In the genomic region with DNA sequence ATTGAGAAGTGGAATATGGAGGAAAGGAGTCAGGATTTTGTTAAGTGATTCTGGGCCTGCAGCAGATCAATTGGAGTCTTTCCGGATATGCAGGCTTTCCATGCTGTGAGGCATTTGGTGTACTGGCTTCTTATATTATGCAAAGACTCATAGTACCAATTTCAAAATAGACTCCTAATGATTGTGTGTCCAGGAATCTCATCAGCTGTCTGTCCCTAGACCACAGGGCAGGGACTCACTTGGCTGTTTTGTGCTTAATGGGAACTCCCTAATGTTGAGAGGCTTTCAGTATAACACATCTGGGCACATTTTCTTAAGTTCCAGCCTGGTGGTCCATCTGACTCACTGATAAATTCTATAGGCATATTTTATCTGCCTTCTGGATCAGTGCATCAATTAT, we compare ENCODE assay signal across 21 cellular contexts.
DNase-seq lines count a peak whose midpoint lies in the region; ATAC-seq and TF ChIP-seq lines count a peak whose summit lies in the region.
"Had no signal": no experiment of that assay in that cellular context is flagged by ENCODE, and none has a peak within 500 bp of the region (broad histone marks: within the 10 kb centered on the region; RNA-seq: fewer than 3 reads in every experiment).

No MANE protein-coding gene starts in this region.

- TF ChIP-seq POLR2A in tibial nerve (IDR thresholded peaks at IDR 0.05) (no peak), prostate gland (IDR thresholded peaks at IDR 0.05) (no peak)

- H3K27ac ChIP-seq in SK-N-SH (ENCODE audit: low read depth in 2 of 2, low read length in 1 of 2) (no peak overlapping the region; a peak in 1 of 4 replicates), muscle layer of duodenum (ENCODE audit: low read length) (peak overlapping the region; percentile 1), tibial nerve (peak overlapping the region in 3 of 4 donors; percentile 48 to 97 (median 76)), prostate gland (no peak overlapping the region)
- H3K27ac ChIP-seq: colonic mucosa, epithelial cell of prostate had no signal

- no peak for TF ChIP-seq EP300 in SK-N-SH (IDR thresholded peaks at IDR 0.05; ENCODE audit: borderline replicate concordance in 1 of 2, low read depth in 1 of 2, low read length in 1 of 2)
- TF ChIP-seq EP300 in tibial nerve (IDR thresholded peaks at IDR 0.05) = no peak

- H3K4me2 ChIP-seq in SK-N-SH = no peak overlapping the region

- H3K79me2 ChIP-seq in SK-N-SH (ENCODE audit: insufficient read depth) = no peaks in the 10 kb centered on the region

- H3K27me3 ChIP-seq in SK-N-SH (ENCODE audit: insufficient read depth) (no peaks in the 10 kb centered on the region), muscle layer of duodenum (ENCODE audit: low read depth, low read length) (no peaks in the 10 kb centered on the region), tibial nerve (no peaks in the 10 kb centered on the region), prostate gland (replicated peaks; ENCODE audit: insufficient read depth) (no peaks in the 10 kb centered on the region)
- H3K27me3 ChIP-seq: ascending aorta, colonic mucosa, heart left ventricle, MG63 had no signal

- H3K36me3 ChIP-seq in SK-N-SH (replicated peaks in 1 of 2; ENCODE audit: control insufficient read depth in 1 of 2, insufficient read depth in 2 of 2, low read length in 1 of 2) (no peaks in the 10 kb centered on the region), muscle layer of duodenum (ENCODE audit: control insufficient read depth in 1 of 2, insufficient read depth in 2 of 2, low read length in 2 of 2) (no peaks in the 10 kb centered on the region), tibial nerve (no peaks in the 10 kb centered on the region), prostate gland (no peaks in the 10 kb centered on the region)
- H3K36me3 ChIP-seq: ascending aorta, colonic mucosa, heart left ventricle, MG63, thoracic aorta had no signal

- no peaks in the 10 kb centered on the region for H4K20me1 ChIP-seq in SK-N-SH (ENCODE audit: insufficient read depth)

- peaks cover 9% of the 10 kb centered on the region for H3F3A ChIP-seq in SK-N-SH (replicated peaks; ENCODE audit: insufficient read depth)

- 89% methylated on average over 1 of the region's 1 CpG for WGBS in SK-N-SH (ENCODE audit: low lambda C conversion rate)
- 74 to 96% methylated on average over 1 of the region's 1 CpG for WGBS in tibial nerve, 2 donors
- WGBS in prostate gland = 95% methylated on average over 1 of the region's 1 CpG

- CTCF ChIA-PET in SK-N-SH (lab: Yijun Ruan, JAX) = interaction anchor here (1.4 to 3.0 kb wide), 2 partner anchors 8 to 21 kb away, joined by 4 to 16 read pairs; no protein-coding TSS in a partner anchor

- H3K9me2 ChIP-seq in SK-N-SH = no peaks in the 10 kb centered on the region

- H3K9ac ChIP-seq in SK-N-SH = no peak overlapping the region

- H3K4me3 ChIP-seq in SK-N-SH (ENCODE audit: low read depth in 2 of 2, low read length in 1 of 2) = no peak overlapping the region
- H3K4me3 ChIP-seq in choroid plexus epithelial cell (ENCODE audit: low read depth, low read length) = no peak overlapping the region
- H3K4me3 ChIP-seq in muscle layer of duodenum (ENCODE audit: low read depth in 1 of 2, low read length in 2 of 2) = no peak overlapping the region
- no peak overlapping the region for H3K4me3 ChIP-seq in tibial nerve
- no peak overlapping the region for H3K4me3 ChIP-seq in prostate gland
- H3K4me3 ChIP-seq: ascending aorta, colonic mucosa, heart left ventricle, MG63, thoracic aorta had no signal

- H3K4me1 ChIP-seq in SK-N-SH (ENCODE audit: control insufficient read depth in 1 of 2, insufficient read depth in 2 of 2, low read depth in 1 of 2, low read length in 1 of 2) (peaks cover 4 to 8% of the 10 kb centered on the region in 2 experiments; a peak in 3 of 4 replicates), muscle layer of duodenum (ENCODE audit: control insufficient read depth in 1 of 2, insufficient read depth in 2 of 2, low read length in 2 of 2) (no peaks in the 10 kb centered on the region), tibial nerve (peaks cover 0 to 54% (median 12%) of the 10 kb centered on the region in 4 donors), prostate gland (replicated peaks) (no peaks in the 10 kb centered on the region)
- H3K4me1 ChIP-seq: colonic mucosa had no signal

- DNase-seq in SK-N-SH = no peak
- DNase-seq in choroid plexus epithelial cell (ENCODE audit: low read depth) = peak; percentile 42
- no peak for DNase-seq in tibial nerve (ENCODE audit: low spot score in 2 of 2)
- no peak for DNase-seq in stimulated activated CD4-positive, alpha-beta T cell treated with anti-CD3 and anti-CD28 coated beads, Interleukin-12 subunit alpha, Interleukin-12 subunit beta, amount 100 ng/mL, for 4 hours
- no peak for DNase-seq in NCI-H510A (lab: John Stamatoyannopoulos, UW)
- DNase-seq in prostate gland (ENCODE audit: low spot score) = no peak
- DNase-seq: 8988T; activated CD4-positive, alpha-beta T cell treated with anti-CD3 and anti-CD28 coated beads, Interleukin-2, amount 50 U/mL, for 4 hours; activated naive CD4-positive, alpha-beta T cell; activated T-cell treated with anti-CD3 and anti-CD28 coated beads for 4 hours; colonic mucosa; heart left ventricle; MG63; T-helper 1 cell had no signal

- TF ChIP-seq CTCF in SK-N-SH (IDR thresholded peaks at IDR 0.05) = no peak
- TF ChIP-seq CTCF in choroid plexus epithelial cell (conservative IDR thresholded peaks at IDR 0.05; ENCODE audit: low read depth, low read length) = no peak
- no peak for TF ChIP-seq CTCF in tibial nerve (IDR thresholded peaks at IDR 0.05)
- no peak for TF ChIP-seq CTCF in prostate gland (IDR thresholded peaks at IDR 0.05)

- ATAC-seq in SK-N-SH treated with all-trans-retinoic acid at 6 μM for 48 hours = no peak
- ATAC-seq: HepG2; natural killer cell treated with Interleukin-12 subunit alpha and Interleukin-12 subunit beta and Interleukin-15 and Interleukin-18, amount 100 ng/mL, for 72 hours had no signal

- intact Hi-C loops in prostate gland (cut with DNase I) = no loop called here

- H3K9me3 ChIP-seq in SK-N-SH (no peaks in the 10 kb centered on the region), muscle layer of duodenum (ENCODE audit: control insufficient read depth in 1 of 2, low read length in 2 of 2) (no peaks in the 10 kb centered on the region), tibial nerve (no peaks in the 10 kb centered on the region), prostate gland (no peaks in the 10 kb centered on the region)
- H3K9me3 ChIP-seq: ascending aorta, colonic mucosa, heart left ventricle, MG63, thoracic aorta had no signal

- POLR2A ChIA-PET in SK-N-SH (lab: Yijun Ruan, JAX) = no interaction called here

- peak overlapping the region; percentile 53; the same call in 1 of the 2 replicates for H2AFZ ChIP-seq in SK-N-SH (ENCODE audit: low read depth)

- no peak for TF ChIP-seq RAD21 in SK-N-SH (IDR thresholded peaks at IDR 0.05; ENCODE audit: low read length)

TF ChIP-seq in SK-N-SH, 30 proteins besides CTCF, POLR2A, EP300 and RAD21 (continues in another document):
- TF ChIP-seq FOXJ3 (CRISPR knock-in tag; IDR thresholded peaks at IDR 0.05) (no peak), RFX5 (IDR thresholded peaks at IDR 0.05; ENCODE audit: low read length) (no peak), RCOR1 (IDR thresholded peaks at IDR 0.05; ENCODE audit: low read length) (no peak)
- TF ChIP-seq, protein P1, sequence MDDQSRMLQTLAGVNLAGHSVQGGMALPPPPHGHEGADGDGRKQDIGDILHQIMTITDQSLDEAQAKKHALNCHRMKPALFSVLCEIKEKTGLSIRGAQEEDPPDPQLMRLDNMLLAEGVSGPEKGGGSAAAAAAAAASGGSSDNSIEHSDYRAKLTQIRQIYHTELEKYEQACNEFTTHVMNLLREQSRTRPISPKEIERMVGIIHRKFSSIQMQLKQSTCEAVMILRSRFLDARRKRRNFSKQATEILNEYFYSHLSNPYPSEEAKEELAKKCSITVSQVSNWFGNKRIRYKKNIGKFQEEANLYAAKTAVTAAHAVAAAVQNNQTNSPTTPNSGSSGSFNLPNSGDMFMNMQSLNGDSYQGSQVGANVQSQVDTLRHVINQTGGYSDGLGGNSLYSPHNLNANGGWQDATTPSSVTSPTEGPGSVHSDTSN (IDR thresholded peaks at IDR 0.05) = no peak

TF ChIP-seq in SK-N-SH treated with all-trans-retinoic acid at 6 μM for 48 hours, 23 proteins besides CTCF, POLR2A, EP300 and RAD21 (continues in another document):
- TF ChIP-seq, protein P2, sequence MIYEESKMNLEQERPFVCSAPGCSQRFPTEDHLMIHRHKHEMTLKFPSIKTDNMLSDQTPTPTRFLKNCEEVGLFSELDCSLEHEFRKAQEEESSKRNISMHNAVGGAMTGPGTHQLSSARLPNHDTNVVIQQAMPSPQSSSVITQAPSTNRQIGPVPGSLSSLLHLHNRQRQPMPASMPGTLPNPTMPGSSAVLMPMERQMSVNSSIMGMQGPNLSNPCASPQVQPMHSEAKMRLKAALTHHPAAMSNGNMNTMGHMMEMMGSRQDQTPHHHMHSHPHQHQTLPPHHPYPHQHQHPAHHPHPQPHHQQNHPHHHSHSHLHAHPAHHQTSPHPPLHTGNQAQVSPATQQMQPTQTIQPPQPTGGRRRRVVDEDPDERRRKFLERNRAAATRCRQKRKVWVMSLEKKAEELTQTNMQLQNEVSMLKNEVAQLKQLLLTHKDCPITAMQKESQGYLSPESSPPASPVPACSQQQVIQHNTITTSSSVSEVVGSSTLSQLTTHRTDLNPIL (CRISPR knock-in tag; IDR thresholded peaks at IDR 0.05; ENCODE audit: low read depth) = no peak
- TF ChIP-seq BACH2 (CRISPR knock-in tag; IDR thresholded peaks at IDR 0.05; ENCODE audit: borderline replicate concordance) (no peak), ISL1 (CRISPR knock-in tag; IDR thresholded peaks at IDR 0.05) (no peak)
- TF ChIP-seq, protein P3, sequence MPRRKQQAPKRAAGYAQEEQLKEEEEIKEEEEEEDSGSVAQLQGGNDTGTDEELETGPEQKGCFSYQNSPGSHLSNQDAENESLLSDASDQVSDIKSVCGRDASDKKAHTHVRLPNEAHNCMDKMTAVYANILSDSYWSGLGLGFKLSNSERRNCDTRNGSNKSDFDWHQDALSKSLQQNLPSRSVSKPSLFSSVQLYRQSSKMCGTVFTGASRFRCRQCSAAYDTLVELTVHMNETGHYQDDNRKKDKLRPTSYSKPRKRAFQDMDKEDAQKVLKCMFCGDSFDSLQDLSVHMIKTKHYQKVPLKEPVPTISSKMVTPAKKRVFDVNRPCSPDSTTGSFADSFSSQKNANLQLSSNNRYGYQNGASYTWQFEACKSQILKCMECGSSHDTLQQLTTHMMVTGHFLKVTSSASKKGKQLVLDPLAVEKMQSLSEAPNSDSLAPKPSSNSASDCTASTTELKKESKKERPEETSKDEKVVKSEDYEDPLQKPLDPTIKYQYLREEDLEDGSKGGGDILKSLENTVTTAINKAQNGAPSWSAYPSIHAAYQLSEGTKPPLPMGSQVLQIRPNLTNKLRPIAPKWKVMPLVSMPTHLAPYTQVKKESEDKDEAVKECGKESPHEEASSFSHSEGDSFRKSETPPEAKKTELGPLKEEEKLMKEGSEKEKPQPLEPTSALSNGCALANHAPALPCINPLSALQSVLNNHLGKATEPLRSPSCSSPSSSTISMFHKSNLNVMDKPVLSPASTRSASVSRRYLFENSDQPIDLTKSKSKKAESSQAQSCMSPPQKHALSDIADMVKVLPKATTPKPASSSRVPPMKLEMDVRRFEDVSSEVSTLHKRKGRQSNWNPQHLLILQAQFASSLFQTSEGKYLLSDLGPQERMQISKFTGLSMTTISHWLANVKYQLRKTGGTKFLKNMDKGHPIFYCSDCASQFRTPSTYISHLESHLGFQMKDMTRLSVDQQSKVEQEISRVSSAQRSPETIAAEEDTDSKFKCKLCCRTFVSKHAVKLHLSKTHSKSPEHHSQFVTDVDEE (CRISPR knock-in tag; IDR thresholded peaks at IDR 0.05) = no peak

Comparison
In these comparisons a context has a peak if more than half of its experiments do, and no peak if none do; other contexts are left out.
1. H3K27ac ChIP-seq: peak in muscle layer of duodenum (single experiment) and tibial nerve (3 of 4); none in SK-N-SH (0 of 2) and prostate gland (0 of 2).